Comparison of ENCODE assay signal across 13 cellular contexts in the genomic region with DNA sequence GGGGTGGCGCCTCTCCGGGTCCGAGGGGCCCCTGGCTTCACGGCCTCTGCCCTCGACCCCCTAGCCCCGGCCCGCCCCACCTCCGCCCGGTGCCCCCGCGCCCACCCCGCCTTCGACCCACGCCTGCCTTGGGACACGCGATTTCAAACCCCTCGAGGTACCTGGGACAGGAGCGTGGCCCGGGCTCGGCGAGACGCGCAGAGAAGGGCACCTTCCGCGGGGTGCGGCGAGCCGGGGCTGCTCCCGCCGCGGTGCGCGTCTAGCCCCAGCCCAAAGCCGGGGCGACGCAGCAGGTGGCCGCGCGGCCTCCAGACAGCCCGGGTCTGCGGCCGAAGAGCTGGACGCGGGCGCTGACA. TPM values are rescaled to one million over a fixed set of nuclear protein-coding genes. Genes with fewer than 3 reads are reported as not detected.
DNase-seq lines count a peak whose midpoint lies in the region; ATAC-seq, FAIRE-seq and TF ChIP-seq lines count a peak whose summit lies in the region.
"Had no signal": no experiment of that assay in that cellular context is flagged by ENCODE, and none has a peak within 500 bp of the region (broad histone marks: within the 10 kb centered on the region; RNA-seq: fewer than 3 reads in every experiment).

No MANE protein-coding gene starts in this region.

- POLR2A ChIA-PET in HEK293 (lab: Yijun Ruan, JAX), result interaction anchor here (1.6 kb wide), 1 partner anchor 205 kb away, joined by 6 read pairs; the partner anchor contains the start of gene C2orf15
- POLR2A ChIA-PET in CD4-positive, alpha-beta memory T cell (lab: Charles Lee; ENCODE audit: partially characterized antibody), result interaction anchor here (0.9 kb wide), 1 partner anchor 421 kb away, joined by 3 read pairs; no protein-coding TSS in a partner anchor
- POLR2A ChIA-PET in CD4-positive, alpha-beta T cell (lab: Charles Lee), result no interaction called here

- peaks cover 22% of the 10 kb centered on the region for H3K4me1 Mint-ChIP-seq in astrocyte (ENCODE audit: low read depth, unreplicated experiment)
- H3K4me1 Mint-ChIP-seq in CD4-positive, alpha-beta memory T cell, result peaks cover 3 to 14% (median 5%) of the 10 kb centered on the region in 4 donors
- H3K4me1 Mint-ChIP-seq in activated T-helper 1 cell treated with anti-CD3 and anti-CD28 coated beads, Interleukin-12 subunit alpha, Interleukin-12 subunit beta, Interleukin-2, Interleukin-4 antibody, amounts not matched to agents 30 ng/mL and 10 ng/mL and 1 ng/mL, durations not matched to agents 14 hours and 24 hours and 36 hours (ENCODE audit: low read depth), result peaks cover 16% of the 10 kb centered on the region
- peaks cover 16% of the 10 kb centered on the region for H3K4me1 Mint-ChIP-seq in CD4-positive, alpha-beta T cell (ENCODE audit: low read depth)

- H3K9ac ChIP-seq in astrocyte (ENCODE audit: low read length) (no peak overlapping the region), iPS-20b (ENCODE audit: low read depth, low read length) (no peak overlapping the region)

- no peaks in the 10 kb centered on the region for H3K36me3 ChIP-seq in HEK293 (ENCODE audit: control insufficient read depth in 2 of 2, insufficient read depth in 1 of 2, low read length in 2 of 2)
- no peaks in the 10 kb centered on the region for H3K36me3 ChIP-seq in astrocyte (ENCODE audit: insufficient read depth, low read length)
- H3K36me3 ChIP-seq in iPS-20b (ENCODE audit: insufficient read depth, low read depth, low read length), result no peaks in the 10 kb centered on the region
- H3K36me3 ChIP-seq in CD4-positive, alpha-beta memory T cell (ENCODE audit: insufficient read depth, low read length), result no peaks in the 10 kb centered on the region

- DNase-seq in astrocyte (ENCODE audit: low read depth) (no peak), NAMALWA (ENCODE audit: low spot score) (no peak)
- no peak for DNase-seq in CD4-positive, alpha-beta memory T cell
- DNase-seq in activated T-helper 1 cell treated with anti-CD3 and anti-CD28 coated beads, Interleukin-12 subunit alpha, Interleukin-12 subunit beta, Interleukin-2, Interleukin-4 antibody, amounts not matched to agents 30 ng/mL and 10 ng/mL and 1 ng/mL, durations not matched to agents 14 hours and 24 hours and 36 hours (ENCODE audit: low spot score), result no peak
- DNase-seq in CD4-positive, alpha-beta T cell, result no peak
- DNase-seq: DND-41, Kasumi-1 had no signal

- FAIRE-seq in astrocyte (lab: Jason Lieb, UNC), result no peak
- FAIRE-seq: TTC549 had no signal

- H3K9me3 Mint-ChIP-seq in astrocyte (ENCODE audit: unreplicated experiment), result no peaks in the 10 kb centered on the region
- H3K9me3 Mint-ChIP-seq in CD4-positive, alpha-beta memory T cell, result no peaks in the 10 kb centered on the region
- H3K9me3 Mint-ChIP-seq in activated T-helper 1 cell treated with anti-CD3 and anti-CD28 coated beads, Interleukin-12 subunit alpha, Interleukin-12 subunit beta, Interleukin-2, Interleukin-4 antibody, amounts not matched to agents 30 ng/mL and 10 ng/mL and 1 ng/mL, durations not matched to agents 14 hours and 24 hours and 36 hours, result no peaks in the 10 kb centered on the region
- no peaks in the 10 kb centered on the region for H3K9me3 Mint-ChIP-seq in CD4-positive, alpha-beta T cell
- H3K9me3 Mint-ChIP-seq: activated naive CD4-positive, alpha-beta T cell treated with anti-CD3 and anti-CD28 coated beads, Interleukin-2, amount 50 U/mL, for 72 hours; neural crest cell had no signal

- no peaks in the 10 kb centered on the region for H4K20me1 ChIP-seq in astrocyte (ENCODE audit: insufficient read depth, low read length)

- H3K4me2 ChIP-seq in astrocyte (ENCODE audit: low read length), result peak overlapping the region; percentile 78

- H3K9me3 ChIP-seq in HEK293 (ENCODE audit: control insufficient read depth, insufficient read depth, low read depth, low read length), result no peaks in the 10 kb centered on the region
- H3K9me3 ChIP-seq in astrocyte (ENCODE audit: insufficient read depth, low read depth, low read length), result no peaks in the 10 kb centered on the region
- no peaks in the 10 kb centered on the region for H3K9me3 ChIP-seq in iPS-20b (ENCODE audit: insufficient read depth, low read depth, low read length)
- no peaks in the 10 kb centered on the region for H3K9me3 ChIP-seq in CD4-positive, alpha-beta memory T cell (ENCODE audit: control insufficient read depth in 1 of 2, low read length in 2 of 2)
- H3K9me3 ChIP-seq in CD4-positive, alpha-beta T cell (ENCODE audit: control insufficient read depth, low read length), result no peaks in the 10 kb centered on the region

- H3K27me3 ChIP-seq in astrocyte (ENCODE audit: insufficient read depth, low read length) (peaks cover 45% of the 10 kb centered on the region), iPS-20b (ENCODE audit: insufficient read depth, low read length) (peaks cover 78% of the 10 kb centered on the region)
- H3K27me3 ChIP-seq in CD4-positive, alpha-beta memory T cell (ENCODE audit: insufficient read depth, low read length), result peaks cover 22% of the 10 kb centered on the region
- H3K27me3 ChIP-seq in CD4-positive, alpha-beta T cell (ENCODE audit: control insufficient read depth, insufficient read depth, low read length), result peaks cover 42% of the 10 kb centered on the region

- H2AFZ ChIP-seq in astrocyte (ENCODE audit: low read depth, low read length), result no peak overlapping the region

- peak overlapping the region; percentile 64; the same call in 1 of the 2 replicates for H3K27ac ChIP-seq in HEK293 (ENCODE audit: extremely low read depth, low read depth, low read length)
- H3K27ac ChIP-seq in astrocyte (ENCODE audit: low read depth, low read length), result no peak overlapping the region
- no peak overlapping the region for H3K27ac ChIP-seq in iPS-20b (ENCODE audit: low read length)
- H3K27ac ChIP-seq in skin epidermis, result peak overlapping the region in 10 of 21 experiments; percentile 21 to 83 (median 53)
- H3K27ac ChIP-seq in CD4-positive, alpha-beta memory T cell (ENCODE audit: low read depth, low read length), result no peak overlapping the region
- no peak overlapping the region for H3K27ac ChIP-seq in CD4-positive, alpha-beta T cell (ENCODE audit: low read depth, low read length)

- H3K4me3 Mint-ChIP-seq in astrocyte (ENCODE audit: unreplicated experiment), result no peak overlapping the region
- no peak overlapping the region for H3K4me3 Mint-ChIP-seq in CD4-positive, alpha-beta memory T cell
- H3K4me3 Mint-ChIP-seq in activated T-helper 1 cell treated with anti-CD3 and anti-CD28 coated beads, Interleukin-12 subunit alpha, Interleukin-12 subunit beta, Interleukin-2, Interleukin-4 antibody, amounts not matched to agents 30 ng/mL and 10 ng/mL and 1 ng/mL, durations not matched to agents 14 hours and 24 hours and 36 hours, result no peak overlapping the region
- H3K4me3 Mint-ChIP-seq in CD4-positive, alpha-beta T cell, result no peak overlapping the region

- intact Hi-C loops in CD4-positive, alpha-beta memory T cell (cut with micrococcal nuclease), result no loop called here
- intact Hi-C loops in activated T-helper 1 cell treated with anti-CD3 and anti-CD28 coated beads, Interleukin-12 subunit alpha, Interleukin-12 subunit beta, Interleukin-2, Interleukin-4 antibody, amounts not matched to agents 30 ng/mL and 10 ng/mL and 1 ng/mL, durations not matched to agents 14 hours and 24 hours and 36 hours (cut with micrococcal nuclease), result loop anchor here (10.0 kb wide), 1 partner anchor 129 kb away; no protein-coding TSS in a partner anchor
- intact Hi-C loops in CD4-positive, alpha-beta T cell (cut with DNase I, micrococcal nuclease), result no loop called here

- no peaks in the 10 kb centered on the region for H3K36me3 Mint-ChIP-seq in astrocyte (ENCODE audit: low read depth, unreplicated experiment)
- H3K36me3 Mint-ChIP-seq in CD4-positive, alpha-beta memory T cell, result no peaks in the 10 kb centered on the region
- no peaks in the 10 kb centered on the region for H3K36me3 Mint-ChIP-seq in activated T-helper 1 cell treated with anti-CD3 and anti-CD28 coated beads, Interleukin-12 subunit alpha, Interleukin-12 subunit beta, Interleukin-2, Interleukin-4 antibody, amounts not matched to agents 30 ng/mL and 10 ng/mL and 1 ng/mL, durations not matched to agents 14 hours and 24 hours and 36 hours (ENCODE audit: low read depth)
- H3K36me3 Mint-ChIP-seq in CD4-positive, alpha-beta T cell (ENCODE audit: low read depth), result no peaks in the 10 kb centered on the region
- H3K36me3 Mint-ChIP-seq: activated naive CD4-positive, alpha-beta T cell treated with anti-CD3 and anti-CD28 coated beads, Interleukin-2, amount 50 U/mL, for 72 hours had no signal

- H3K27me3 Mint-ChIP-seq in astrocyte (ENCODE audit: low read depth, unreplicated experiment), result peaks cover 52% of the 10 kb centered on the region
- peaks cover 40 to 65% of the 10 kb centered on the region in 2 donors for H3K27me3 Mint-ChIP-seq in CD4-positive, alpha-beta memory T cell
- H3K27me3 Mint-ChIP-seq in activated T-helper 1 cell treated with anti-CD3 and anti-CD28 coated beads, Interleukin-12 subunit alpha, Interleukin-12 subunit beta, Interleukin-2, Interleukin-4 antibody, amounts not matched to agents 30 ng/mL and 10 ng/mL and 1 ng/mL, durations not matched to agents 14 hours and 24 hours and 36 hours (ENCODE audit: insufficient read depth), result peaks cover 67% of the 10 kb centered on the region
- peaks cover 79% of the 10 kb centered on the region for H3K27me3 Mint-ChIP-seq in CD4-positive, alpha-beta T cell

- CTCF ChIA-PET in HEK293 (lab: Yijun Ruan, JAX), result interaction anchor here (1.7 kb wide), 1 partner anchor 11 kb away, joined by 5 read pairs; no protein-coding TSS in a partner anchor
- CTCF ChIA-PET in CD4-positive, alpha-beta memory T cell (lab: Charles Lee; ENCODE audit: partially characterized antibody), result no interaction called here
- CTCF ChIA-PET in CD4-positive, alpha-beta T cell (lab: Charles Lee), result no interaction called here

- ATAC-seq in CD4-positive, alpha-beta T cell (ENCODE audit: poor library complexity), result no peak

- H3K4me1 ChIP-seq in HEK293 (ENCODE audit: control insufficient read depth, insufficient read depth, low read length) (no peaks in the 10 kb centered on the region; the same call in 1 of the 2 replicates), astrocyte (ENCODE audit: insufficient read depth, low read length) (peaks cover 9% of the 10 kb centered on the region), iPS-20b (ENCODE audit: insufficient read depth, low read length) (0 out of 2 replicates have a peak, but pooled peaks cover 3% of the 10 kb centered on the region)
- H3K4me1 ChIP-seq in CD4-positive, alpha-beta memory T cell (ENCODE audit: insufficient read depth, low read length), result peaks cover 9% of the 10 kb centered on the region

- no peak overlapping the region for H3K27ac Mint-ChIP-seq in astrocyte (ENCODE audit: unreplicated experiment)
- no peak overlapping the region for H3K27ac Mint-ChIP-seq in CD4-positive, alpha-beta memory T cell
- H3K27ac Mint-ChIP-seq in activated T-helper 1 cell treated with anti-CD3 and anti-CD28 coated beads, Interleukin-12 subunit alpha, Interleukin-12 subunit beta, Interleukin-2, Interleukin-4 antibody, amounts not matched to agents 30 ng/mL and 10 ng/mL and 1 ng/mL, durations not matched to agents 14 hours and 24 hours and 36 hours, result no peak overlapping the region
- H3K27ac Mint-ChIP-seq in CD4-positive, alpha-beta T cell, result no peak overlapping the region
- H3K27ac Mint-ChIP-seq: activated naive CD4-positive, alpha-beta T cell treated with anti-CD3 and anti-CD28 coated beads, Interleukin-2, amount 50 U/mL, for 72 hours had no signal

- no peaks in the 10 kb centered on the region for H3K79me2 ChIP-seq in astrocyte (ENCODE audit: insufficient read depth, low read length)

- peak overlapping the region; percentile 36 for H3K4me3 ChIP-seq in HEK293 (ENCODE audit: low read depth, low read length)
- no peak overlapping the region for H3K4me3 ChIP-seq in astrocyte (ENCODE audit: insufficient read depth, low read depth, low read length)
- H3K4me3 ChIP-seq in iPS-20b (ENCODE audit: low read length), result peak overlapping the region; percentile 61; the same call in 1 of the 2 replicates
- peak overlapping the region; percentile 34 to 49 (median 43) for H3K4me3 ChIP-seq in skin epidermis
- H3K4me3 ChIP-seq in CD4-positive, alpha-beta memory T cell (ENCODE audit: low read length in 2 of 2), result no peak overlapping the region

- no peak for TF ChIP-seq CTCF in HEK293 (tag by site-specific recombination; IDR thresholded peaks at IDR 0.05)
- TF ChIP-seq CTCF in astrocyte (IDR thresholded peaks at IDR 0.05; ENCODE audit: insufficient read depth, low read depth, low read length), result no peak
- TF ChIP-seq CTCF in CD4-positive, alpha-beta T cell (IDR thresholded peaks at IDR 0.05), result no peak

RNA-seq across cellular contexts. Expression of gene CRACDL, which starts 0.3 kb away (rescaled TPM):
- 1.8 and 5.7 TPM in 2 replicates for total RNA-seq in astrocyte
- total RNA-seq in CD4-positive, alpha-beta memory T cell, result 1 to 10 TPM; 1.1 to 1.2 TPM
- polyA plus RNA-seq in CD4-positive, alpha-beta memory T cell, result 1 to 10 TPM in 1 of 2 donors, under 1 TPM in 1; 0.25 to 1.3 TPM
- total RNA-seq in activated T-helper 1 cell treated with anti-CD3 and anti-CD28 coated beads, Interleukin-12 subunit alpha, Interleukin-12 subunit beta, Interleukin-2, Interleukin-4 antibody, amounts not matched to agents 30 ng/mL and 10 ng/mL and 1 ng/mL, durations not matched to agents 14 hours and 24 hours and 36 hours, result 0.13 and 0.32 TPM in 2 replicates
- 1 to 10 TPM in 1 of 2 experiments, under 1 TPM in 1; 0.36 to 1.5 TPM for total RNA-seq in CD4-positive, alpha-beta T cell

Comparison
In these comparisons a context has a peak if more than half of its experiments do, and no peak if none do; other contexts are left out.
1. H3K4me3 ChIP-seq: peak in HEK293 (single experiment), iPS-20b (single experiment) and skin epidermis (7 of 7); none in astrocyte (single experiment) and CD4-positive, alpha-beta memory T cell (0 of 2).